Comparison of ENCODE assay signal across 1 cellular context in the genomic region with DNA sequence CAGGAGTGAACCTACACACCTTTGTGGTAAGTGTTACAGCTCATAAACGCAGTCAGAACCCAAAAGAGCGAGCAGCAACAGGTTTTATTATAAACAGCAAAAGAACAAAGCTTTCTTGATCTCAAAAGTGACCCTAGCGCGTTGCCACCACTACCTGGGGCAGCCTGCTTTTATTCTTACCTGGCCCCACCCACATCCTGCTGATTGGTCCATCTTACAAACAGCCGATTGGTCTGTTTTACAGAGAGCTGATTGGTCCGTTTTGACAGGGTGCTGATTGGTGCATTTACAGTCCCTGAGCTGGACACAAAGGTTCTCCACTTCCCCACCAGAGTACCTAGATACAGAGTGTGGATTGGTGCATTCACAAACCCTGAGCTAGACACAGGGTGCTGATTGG.
TF ChIP-seq lines count a peak whose summit lies in the region.

No MANE protein-coding gene starts in this region.

TF ChIP-seq in GM23338, 12 proteins besides CTCF, POLR2A, EP300 and RAD21 (continued from another document):
- no peak for TF ChIP-seq REST (IDR thresholded peaks at IDR 0.05; ENCODE audit: unreplicated experiment)
- TF ChIP-seq, protein P1, sequence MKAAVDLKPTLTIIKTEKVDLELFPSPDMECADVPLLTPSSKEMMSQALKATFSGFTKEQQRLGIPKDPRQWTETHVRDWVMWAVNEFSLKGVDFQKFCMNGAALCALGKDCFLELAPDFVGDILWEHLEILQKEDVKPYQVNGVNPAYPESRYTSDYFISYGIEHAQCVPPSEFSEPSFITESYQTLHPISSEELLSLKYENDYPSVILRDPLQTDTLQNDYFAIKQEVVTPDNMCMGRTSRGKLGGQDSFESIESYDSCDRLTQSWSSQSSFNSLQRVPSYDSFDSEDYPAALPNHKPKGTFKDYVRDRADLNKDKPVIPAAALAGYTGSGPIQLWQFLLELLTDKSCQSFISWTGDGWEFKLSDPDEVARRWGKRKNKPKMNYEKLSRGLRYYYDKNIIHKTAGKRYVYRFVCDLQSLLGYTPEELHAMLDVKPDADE (IDR thresholded peaks at IDR 0.05): no peak
- TF ChIP-seq ZNF462 (CRISPR knock-in tag; IDR thresholded peaks at IDR 0.05): no peak
- no peak for TF ChIP-seq EZH2phosphoT487 (IDR thresholded peaks at IDR 0.05; ENCODE audit: unreplicated experiment)
- TF ChIP-seq ZNF331 (CRISPR knock-in tag; IDR thresholded peaks at IDR 0.05; ENCODE audit: low read depth): no peak
- no peak for TF ChIP-seq STAT1 (IDR thresholded peaks at IDR 0.05; ENCODE audit: unreplicated experiment)
- no peak for TF ChIP-seq ZNF114 (CRISPR knock-in tag; IDR thresholded peaks at IDR 0.05)
- TF ChIP-seq EZH2 (IDR thresholded peaks at IDR 0.05; ENCODE audit: low read depth, unreplicated experiment): no peak
- no peak for TF ChIP-seq CREB1 (CRISPR knock-in tag; IDR thresholded peaks at IDR 0.05; ENCODE audit: low read depth)
